Comparison of ENCODE assay signal across 25 cellular contexts in genomic region chr11:62605467-62605866, GRCh38.
"Had no signal": no experiment of that assay in that cellular context is flagged by ENCODE, and none has a peak within 500 bp of the region (broad histone marks: within the 10 kb centered on the region; RNA-seq: fewer than 3 reads in every experiment).

No MANE protein-coding gene starts in this region.

- H3K9ac ChIP-seq: KMS-11 had no signal

- DNase-seq: activated CD4-positive, alpha-beta memory T cell treated with anti-CD3 and anti-CD28 coated beads for 36 hours; activated CD4-positive, alpha-beta T cell treated with anti-CD3 and anti-CD28 coated beads, Interleukin-2, amount 10 ng/mL, durations not matched to agents 24 days and 14 days; activated CD4-positive, CD25-positive, alpha-beta regulatory T cell treated with anti-CD3 and anti-CD28 coated beads, Interleukin-2, amount 50 U/mL, for 72 hours; activated CD8-positive, alpha-beta memory T cell treated with anti-CD3 and anti-CD28 coated beads for 24 hours; activated naive CD4-positive, alpha-beta T cell treated with anti-CD3 and anti-CD28 coated beads, Interleukin-2, amount 50 U/mL, for 16 hours; activated naive CD8-positive, alpha-beta T cell treated with anti-CD3 and anti-CD28 coated beads, Interleukin-2, amount 10 ng/mL, durations not matched to agents 7 days and 5 days; activated T-cell treated with anti-CD3 and anti-CD28 coated beads, Interleukin-2, amount 50 U/mL, for 4 hours; aorta; body of pancreas; central memory CD4-positive, alpha-beta T cell; NCI-H1092; NCI-H1417; NCI-H1930; NCI-H2107; NCI-H2171 treated with DMSO at 0.1 percent for 48 hours; NCI-H226; NCI-H510A; OCI-M1; RPMI8226 had no signal

- H3K27ac ChIP-seq: body of pancreas, KMS-11, SJSA1 had no signal

- H3K4me3 ChIP-seq: body of pancreas, SJSA1 had no signal

- H3K27me3 Mint-ChIP-seq: activated CD4-positive, alpha-beta memory T cell treated with anti-CD3 and anti-CD28 coated beads for 36 hours; activated CD4-positive, alpha-beta T cell treated with anti-CD3 and anti-CD28 coated beads, Interleukin-2, amount 10 ng/mL, durations not matched to agents 24 days and 14 days; activated naive CD8-positive, alpha-beta T cell treated with anti-CD3 and anti-CD28 coated beads, Interleukin-2, amount 10 ng/mL, durations not matched to agents 7 days and 5 days had no signal

- H3K27ac Mint-ChIP-seq: activated naive CD8-positive, alpha-beta T cell treated with anti-CD3 and anti-CD28 coated beads, Interleukin-2, amount 10 ng/mL, durations not matched to agents 7 days and 5 days; T-helper 1 cell treated with Interleukin-12 subunit alpha and Interleukin-12 subunit beta and Interleukin-4 antibody, amounts not matched to agents 30 μg/mL and 1 μg/mL, for 36 hours had no signal

- H3K4me3 Mint-ChIP-seq: activated CD4-positive, alpha-beta memory T cell treated with anti-CD3 and anti-CD28 coated beads for 36 hours; activated CD4-positive, alpha-beta T cell treated with anti-CD3 and anti-CD28 coated beads, Interleukin-2, amount 10 ng/mL, durations not matched to agents 24 days and 14 days; activated naive CD8-positive, alpha-beta T cell treated with anti-CD3 and anti-CD28 coated beads, Interleukin-2, amount 10 ng/mL, durations not matched to agents 7 days and 5 days; activated T-cell treated with anti-CD3 and anti-CD28 coated beads, Interleukin-2, amount 50 U/mL, for 4 hours; T-helper 1 cell treated with Interleukin-12 subunit alpha and Interleukin-12 subunit beta and Interleukin-4 antibody, amounts not matched to agents 30 μg/mL and 1 μg/mL, for 36 hours; WTC11 had no signal

- H3K27me3 ChIP-seq: body of pancreas, SJSA1 had no signal

- H3K9me3 ChIP-seq: body of pancreas, SJSA1 had no signal

- H3K4me2 ChIP-seq: KMS-11 had no signal

- ATAC-seq: activated T-cell treated with anti-CD3 and anti-CD28 coated beads, Interleukin-2, amount 50 U/mL, for 4 hours; body of pancreas; Panc1; SK-N-SH treated with all-trans-retinoic acid at 6 μM for 48 hours; WTC11 had no signal

- H3K9me3 Mint-ChIP-seq: activated CD4-positive, alpha-beta memory T cell treated with anti-CD3 and anti-CD28 coated beads for 36 hours; activated CD4-positive, alpha-beta T cell treated with anti-CD3 and anti-CD28 coated beads, Interleukin-2, amount 10 ng/mL, durations not matched to agents 24 days and 14 days; activated naive CD8-positive, alpha-beta T cell treated with anti-CD3 and anti-CD28 coated beads, Interleukin-2, amount 10 ng/mL, durations not matched to agents 7 days and 5 days; activated T-cell treated with anti-CD3 and anti-CD28 coated beads, Interleukin-2, amount 50 U/mL, for 4 hours; T-helper 1 cell treated with Interleukin-12 subunit alpha and Interleukin-12 subunit beta and Interleukin-4 antibody, amounts not matched to agents 30 μg/mL and 1 μg/mL, for 36 hours; WTC11 had no signal
